12 cellular contexts compared by ENCODE assay signal in the genomic region with DNA sequence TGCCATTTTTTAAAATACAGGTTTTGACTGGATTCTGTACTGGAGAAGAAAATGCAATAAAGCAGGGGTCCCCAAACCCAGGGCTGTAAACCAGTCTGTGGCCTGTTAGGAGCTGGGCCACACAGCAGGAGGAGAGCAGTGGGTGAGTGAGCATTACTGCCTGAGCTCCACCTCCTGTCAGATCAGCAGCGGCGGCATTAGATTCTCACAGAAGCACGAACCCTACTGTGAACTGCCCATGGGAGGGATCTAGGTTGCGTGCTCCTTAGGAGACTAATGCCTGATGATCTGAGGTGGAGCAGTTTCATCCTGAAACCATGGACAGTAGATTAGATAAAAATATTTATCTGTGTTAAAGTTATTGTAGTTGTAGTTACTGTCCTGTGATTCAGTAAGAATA. TPM values are rescaled to one million over a fixed set of nuclear protein-coding genes. Genes with fewer than 3 reads are reported as not detected.
DNase-seq lines count a peak whose midpoint lies in the region; ATAC-seq, FAIRE-seq and TF ChIP-seq lines count a peak whose summit lies in the region.
"Had no signal": no experiment of that assay in that cellular context is flagged by ENCODE, and none has a peak within 500 bp of the region (broad histone marks: within the 10 kb centered on the region; RNA-seq: fewer than 3 reads in every experiment).

No MANE protein-coding gene starts in this region.

- H3K4me1 ChIP-seq in adrenal gland (replicated peaks in 1 of 2) (peaks cover 24 to 37% of the 10 kb centered on the region in 2 donors), skeletal muscle satellite cell (ENCODE audit: control insufficient read depth, insufficient read depth, low read length) (peaks cover 66% of the 10 kb centered on the region)

- peak; percentile 44 for FAIRE-seq in HTR-8/SVneo (lab: Jason Lieb, UNC)

- H3K36me3 Mint-ChIP-seq in T-helper 17 cell (ENCODE audit: low read depth): peaks cover 13% of the 10 kb centered on the region

- TF ChIP-seq POLR2A in adrenal gland (IDR thresholded peaks at IDR 0.05): no peak

- peaks cover 21% of the 10 kb centered on the region for H3K4me1 Mint-ChIP-seq in T-helper 17 cell

- ATAC-seq in left ventricle myocardium superior (peak; percentile 77), T-helper 17 cell (no peak)

- H3K27me3 Mint-ChIP-seq in T-helper 17 cell: no peaks in the 10 kb centered on the region

- peak overlapping the region in 3 of 5 donors; percentile 47 to 79 (median 58) for H3K27ac ChIP-seq in adrenal gland

- no peak overlapping the region for H3K27ac Mint-ChIP-seq in T-helper 17 cell

- H3K4me3 ChIP-seq in adrenal gland: no peak overlapping the region
- H3K4me3 ChIP-seq in skeletal muscle satellite cell (ENCODE audit: low read length): peak overlapping the region; percentile 41

- peak overlapping the region; percentile 73 for H3K4me2 ChIP-seq in skeletal muscle satellite cell (ENCODE audit: low read length)

- DNase-seq in HTR-8/SVneo (ENCODE audit: insufficient read length, low spot score): no peak
- DNase-seq in adrenal gland: peak in 3 of 7 donors; percentile 37 to 47 (median 37)
- DNase-seq in left ventricle myocardium superior: peak; percentile 45
- DNase-seq in Kasumi-1 (lab: John Stamatoyannopoulos, UW): no peak
- no peak for DNase-seq in T-helper 17 cell
- DNase-seq in DMS79 (lab: John Stamatoyannopoulos, UW): no peak
- DNase-seq: DMS79 treated with DMSO at 0.1 percent for 48 hours; Karpas-422; NCI-H446 treated with DMSO at 0.1 percent for 48 hours; SIG-M5; stimulated activated naive CD4-positive, alpha-beta T cell treated with Interleukin-2 at 50 U/mL for 16 hours had no signal

- peak overlapping the region; percentile 85 for H3K9ac ChIP-seq in skeletal muscle satellite cell (ENCODE audit: low read depth, low read length)

- intact Hi-C loops in adrenal gland (cut with DNase I): no loop called here
- intact Hi-C loops in left ventricle myocardium superior (cut with micrococcal nuclease): no loop called here

- WGBS in adrenal gland, 4 donors: 39 to 77% (median 49%) methylated on average over 4 of the region's 4 CpGs

- H3K27me3 ChIP-seq in adrenal gland (no peaks in the 10 kb centered on the region), skeletal muscle satellite cell (ENCODE audit: control insufficient read depth, insufficient read depth, low read length) (no peaks in the 10 kb centered on the region)

- TF ChIP-seq CTCF in adrenal gland (IDR thresholded peaks at IDR 0.05): no peak

- no peak overlapping the region for H3K4me3 Mint-ChIP-seq in T-helper 17 cell

- H3K9me3 ChIP-seq in adrenal gland (replicated peaks in 1 of 3): no peaks in the 10 kb centered on the region
- no peaks in the 10 kb centered on the region for H3K9me3 ChIP-seq in skeletal muscle satellite cell (replicated peaks; ENCODE audit: low read length)
- no peaks in the 10 kb centered on the region for H3K9me3 ChIP-seq in T-helper 17 cell (ENCODE audit: control insufficient read depth, low read length, poor library complexity, severe bottlenecking)

- H3K36me3 ChIP-seq in adrenal gland (replicated peaks in 1 of 2): peaks cover 0 to 21% of the 10 kb centered on the region in 2 donors
- H3K36me3 ChIP-seq in skeletal muscle satellite cell (ENCODE audit: insufficient read depth, low read length): peaks cover 21% of the 10 kb centered on the region

RNA-seq across cellular contexts. Expression of a gene that starts 17.6 kb away (rescaled TPM):
- total RNA-seq in adrenal gland (10 to 100 TPM; 28.2 to 71.1 (median 47.4) TPM), left ventricle myocardium superior (7.5 TPM), T-helper 17 cell (1 to 10 TPM; 7.4 to 8.2 TPM)
- 10 to 100 TPM; 11.7 to 52.7 (median 12.1) TPM for polyA plus RNA-seq in adrenal gland
- total RNA-seq in skeletal muscle satellite cell (2012; rRNA removed): 6.1 TPM in 2 replicates

RNA-seq across cellular contexts. Expression of a gene that starts 21.1 kb away (rescaled TPM):
- total RNA-seq in adrenal gland (100 to 1,000 TPM in 7 of 8 donors, 10 to 100 TPM in 1; 42.7 to 396 (median 163) TPM), left ventricle myocardium superior (54.9 TPM), T-helper 17 cell (10 to 100 TPM; 59.0 to 68.6 TPM)
- 100 to 1,000 TPM in 1 of 3 donors, 10 to 100 TPM in 2; 60.1 to 176 (median 60.8) TPM for polyA plus RNA-seq in adrenal gland
- 39.5 and 41.1 TPM in 2 replicates for total RNA-seq in skeletal muscle satellite cell (2012; rRNA removed)

RNA-seq across cellular contexts. Expression of a gene that starts 49.0 kb away (rescaled TPM):
- total RNA-seq in adrenal gland (100 to 1,000 TPM; 165 to 656 (median 343) TPM), left ventricle myocardium superior (8.0 TPM), T-helper 17 cell (under 1 TPM; 0.60 to 0.87 TPM)
- 1,000 to 10,000 TPM in 1 of 3 donors, 100 to 1,000 TPM in 2; 144 to 1,199 (median 302) TPM for polyA plus RNA-seq in adrenal gland
- total RNA-seq in skeletal muscle satellite cell (2012; rRNA removed): 35.6 and 45.1 TPM in 2 replicates

Comparison
In these comparisons a context has a peak if more than half of its experiments do, and no peak if none do; other contexts are left out.
1. RNA of a gene that starts 49.0 kb away (total RNA-seq): 165 to 656 TPM in adrenal gland; 8.0 TPM in left ventricle myocardium superior (single experiment) and 0.60 to 0.87 TPM in T-helper 17 cell; every median in the first group is over 10 times any median in the second.